Comparison of ENCODE assay signal across 18 cellular contexts in genomic region chr12:1199700-1200099, GRCh38.
DNase-seq lines count a peak whose midpoint lies in the region; ATAC-seq, FAIRE-seq and TF ChIP-seq lines count a peak whose summit lies in the region.
"Had no signal": no experiment of that assay in that cellular context is flagged by ENCODE, and none has a peak within 500 bp of the region (broad histone marks: within the 10 kb centered on the region; RNA-seq: fewer than 3 reads in every experiment).

No MANE protein-coding gene starts in this region.

- CTCF ChIA-PET in HEK293 (lab: Yijun Ruan, JAX): interaction anchor here (0.6 kb wide), 1 partner anchor 1448 kb away, joined by 3 read pairs; no protein-coding TSS in a partner anchor
- CTCF ChIA-PET in activated CD8-positive, alpha-beta T cell treated with anti-CD3 and anti-CD28 coated beads, Interleukin-2, amount 10 ng/mL, durations not matched to agents 7 days and 5 days (lab: Charles Lee): interaction anchor here (1.3 kb wide), 1 partner anchor 82 kb away, joined by 4 read pairs; no protein-coding TSS in a partner anchor

- H3K27ac Mint-ChIP-seq in activated CD8-positive, alpha-beta T cell treated with anti-CD3 and anti-CD28 coated beads, Interleukin-2, amount 10 ng/mL, durations not matched to agents 7 days and 5 days: no peak overlapping the region
- H3K27ac Mint-ChIP-seq: B cell; CD4-positive, alpha-beta T cell; IgD-negative memory B cell had no signal

- POLR2A ChIA-PET in HEK293 (lab: Yijun Ruan, JAX): no interaction called here
- POLR2A ChIA-PET in activated CD8-positive, alpha-beta T cell treated with anti-CD3 and anti-CD28 coated beads, Interleukin-2, amount 10 ng/mL, durations not matched to agents 7 days and 5 days (lab: Charles Lee): no interaction called here

- no peak overlapping the region for H3K27ac ChIP-seq in HEK293 (ENCODE audit: extremely low read depth, low read depth, low read length)
- no peak overlapping the region for H3K27ac ChIP-seq in pancreas

- peak; percentile 5 for FAIRE-seq in pancreas (lab: Jason Lieb, UNC)
- FAIRE-seq: GM12892, H54 had no signal

- intact Hi-C loops in pancreas (cut with DNase I): no loop called here

- DNase-seq in GM03348 (ENCODE audit: low spot score) (peak; percentile 5), fibroblast of the aortic adventitia (ENCODE audit: low read depth) (peak; percentile 24), pancreas (no peak), foreskin fibroblast (no peak)
- DNase-seq in central memory CD4-positive, alpha-beta T cell: no peak
- DNase-seq in activated CD8-positive, alpha-beta T cell treated with anti-CD3 and anti-CD28 coated beads, Interleukin-2, amount 10 ng/mL, durations not matched to agents 7 days and 5 days: no peak
- DNase-seq: C1 segment of cervical spinal cord; Calu3; CD4-positive, alpha-beta T cell; DMS 273 treated with DMSO at 0.1 percent for 48 hours; DMS79 had no signal

- peaks cover 0 to 26% of the 10 kb centered on the region in 2 experiments; a peak in 2 of 3 replicates for H3K36me3 ChIP-seq in HEK293 (ENCODE audit: control insufficient read depth in 2 of 2, insufficient read depth in 1 of 2, low read length in 2 of 2)
- H3K36me3 ChIP-seq in pancreas: no peaks in the 10 kb centered on the region

- H3K36me3 Mint-ChIP-seq in activated CD8-positive, alpha-beta T cell treated with anti-CD3 and anti-CD28 coated beads, Interleukin-2, amount 10 ng/mL, durations not matched to agents 7 days and 5 days (ENCODE audit: low read depth): peaks cover 21% of the 10 kb centered on the region

- H3K4me3 ChIP-seq in HEK293 (ENCODE audit: low read depth, low read length) (no peak overlapping the region), fibroblast of the aortic adventitia (ENCODE audit: low read depth, low read length) (no peak overlapping the region), pancreas (no peak overlapping the region), foreskin fibroblast (ENCODE audit: low read depth in 1 of 2, low read length in 2 of 2) (no peak overlapping the region)

- no peak for TF ChIP-seq CTCF in HEK293 (tag by site-specific recombination; IDR thresholded peaks at IDR 0.05)
- TF ChIP-seq CTCF in fibroblast of the aortic adventitia (IDR thresholded peaks at IDR 0.05; ENCODE audit: insufficient read depth, low read length): no peak
- no peak for TF ChIP-seq CTCF in pancreas (IDR thresholded peaks at IDR 0.05)
- TF ChIP-seq CTCF in foreskin fibroblast (IDR thresholded peaks at IDR 0.05; ENCODE audit: low read depth, low read length): no peak

- H3K4me1 ChIP-seq in HEK293 (ENCODE audit: control insufficient read depth, insufficient read depth, low read length) (peaks cover 13% of the 10 kb centered on the region), pancreas (peaks cover 0 to 13% (median 9%) of the 10 kb centered on the region in 3 donors)

- H3K4me1 Mint-ChIP-seq in activated CD8-positive, alpha-beta T cell treated with anti-CD3 and anti-CD28 coated beads, Interleukin-2, amount 10 ng/mL, durations not matched to agents 7 days and 5 days (ENCODE audit: low read depth): peaks cover 5% of the 10 kb centered on the region

- peak; percentile 47 to 74 (median 66) for ATAC-seq in pancreas
- ATAC-seq in activated CD8-positive, alpha-beta T cell treated with anti-CD3 and anti-CD28 coated beads, Interleukin-2, amount 10 ng/mL, durations not matched to agents 7 days and 5 days: no peak
- no peak for ATAC-seq in HG03565 (IDR thresholded peaks at IDR 0.05; ENCODE audit: unreplicated experiment)
- ATAC-seq: HCT116 had no signal

- no peaks in the 10 kb centered on the region for H3K27me3 Mint-ChIP-seq in activated CD8-positive, alpha-beta T cell treated with anti-CD3 and anti-CD28 coated beads, Interleukin-2, amount 10 ng/mL, durations not matched to agents 7 days and 5 days (ENCODE audit: low read depth)
- H3K27me3 Mint-ChIP-seq: B cell; CD4-positive, alpha-beta T cell; IgD-negative memory B cell had no signal

- peaks cover 10% of the 10 kb centered on the region for H3K9me3 Mint-ChIP-seq in activated CD8-positive, alpha-beta T cell treated with anti-CD3 and anti-CD28 coated beads, Interleukin-2, amount 10 ng/mL, durations not matched to agents 7 days and 5 days (ENCODE audit: insufficient read depth)
- H3K9me3 Mint-ChIP-seq: CD4-positive, alpha-beta T cell had no signal

- H3K9me3 ChIP-seq in HEK293 (ENCODE audit: control insufficient read depth, insufficient read depth, low read depth, low read length) (no peaks in the 10 kb centered on the region; the same call in 1 of the 2 replicates), pancreas (no peaks in the 10 kb centered on the region)

- H3K27me3 ChIP-seq in pancreas: no peaks in the 10 kb centered on the region

- H3K4me3 Mint-ChIP-seq in activated CD8-positive, alpha-beta T cell treated with anti-CD3 and anti-CD28 coated beads, Interleukin-2, amount 10 ng/mL, durations not matched to agents 7 days and 5 days: no peak overlapping the region
- H3K4me3 Mint-ChIP-seq: B cell; CD4-positive, alpha-beta T cell; IgD-negative memory B cell had no signal

TF ChIP-seq in HEK293, 187 proteins besides CTCF, POLR2A, EP300 and RAD21:
- TF ChIP-seq ATF2 (tag by site-specific recombination; IDR thresholded peaks at IDR 0.05; ENCODE audit: low read depth) (peak; percentile 68), ZNF791 (tag by site-specific recombination; IDR thresholded peaks at IDR 0.05) (no peak)
TF ChIP-seq in HEK293: peak in this region for 1.

Comparison
In these comparisons a context has a peak if more than half of its experiments do, and no peak if none do; other contexts are left out.
1. DNase-seq: peak in GM03348 (single experiment) and fibroblast of the aortic adventitia (single experiment); none in pancreas (0 of 6), central memory CD4-positive, alpha-beta T cell (single experiment), activated CD8-positive, alpha-beta T cell treated with anti-CD3 and anti-CD28 coated beads, Interleukin-2, amount 10 ng/mL, durations not matched to agents 7 days and 5 days (single experiment) and foreskin fibroblast (0 of 2).
2. ATAC-seq: peak in pancreas (4 of 4); none in activated CD8-positive, alpha-beta T cell treated with anti-CD3 and anti-CD28 coated beads, Interleukin-2, amount 10 ng/mL, durations not matched to agents 7 days and 5 days (single experiment) and HG03565 (single experiment).